8 cellular contexts compared by ENCODE assay signal in the genomic region with DNA sequence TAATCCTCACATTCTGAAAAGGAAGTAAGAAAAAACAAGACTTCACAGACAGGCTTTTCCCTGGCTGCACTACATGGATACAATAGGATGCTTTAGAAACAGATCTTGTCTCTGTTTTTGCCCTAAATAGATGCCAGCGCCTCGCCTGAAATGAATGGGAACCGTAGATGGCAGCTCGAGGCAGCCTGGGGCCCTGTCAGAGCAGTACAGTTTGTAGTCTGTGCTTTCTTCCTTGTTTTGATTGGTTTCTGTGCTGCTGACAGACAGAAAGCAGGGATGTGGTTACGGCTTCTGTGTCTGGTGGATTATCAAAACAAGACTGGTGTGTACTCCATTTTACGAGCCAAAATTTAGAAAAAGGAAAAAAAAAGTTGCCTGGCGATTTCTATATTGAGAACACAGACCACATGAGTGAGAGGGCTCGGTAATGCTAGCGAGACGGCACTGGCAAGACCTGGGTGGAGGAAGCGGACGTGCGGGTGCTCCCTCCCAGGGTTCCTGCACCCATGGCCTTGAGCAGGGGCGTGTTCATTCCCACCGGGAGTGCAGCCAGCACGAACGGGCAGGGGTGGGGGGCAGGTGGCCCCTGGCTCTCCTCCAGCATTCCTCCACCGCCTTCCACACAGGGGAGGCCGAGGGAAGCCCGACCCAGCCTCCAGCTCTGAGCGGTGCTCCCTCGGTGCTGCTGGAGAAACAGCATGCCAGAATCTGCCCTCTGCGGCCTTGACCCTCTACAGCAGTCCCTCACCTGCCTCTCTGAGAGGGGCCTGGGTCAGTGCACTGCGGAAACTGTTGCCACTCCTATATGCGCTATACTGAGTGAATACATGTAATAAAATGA.
DNase-seq lines count a peak whose midpoint lies in the region; FAIRE-seq and TF ChIP-seq lines count a peak whose summit lies in the region.

No MANE protein-coding gene starts in this region.

- peak overlapping the region; percentile 36 to 70 (median 68) for H3K4me3 Mint-ChIP-seq in nephron

- no peak for FAIRE-seq in urothelium cell line (lab: Jason Lieb, UNC)

- no peaks in the 10 kb centered on the region for H3K9me3 Mint-ChIP-seq in nephron

- TF ChIP-seq CTCF in GM10248 (IDR thresholded peaks at IDR 0.05; ENCODE audit: control extremely low read depth, extremely low read depth, low read depth, missing control alignments) (no peak), nephron (IDR thresholded peaks at IDR 0.05; ENCODE audit: unreplicated experiment in 3 of 3) (no peak)

- H3K27ac Mint-ChIP-seq in nephron, result peak overlapping the region; percentile 75 to 93 (median 88)

- peaks cover 3% of the 10 kb centered on the region for H3K27me3 Mint-ChIP-seq in nephron (ENCODE audit: low read depth)

- CTCF ChIA-PET in GM10248 (lab: Yijun Ruan, JAX), result interaction anchor here (0.9 to 1.2 kb wide), 3 partner anchors 9 to 218 kb away, joined by 3 read pairs; no protein-coding TSS in a partner anchor

- peak; percentile 67 for DNase-seq in GM10248 (ENCODE audit: extremely low spot score)
- peak; percentile 68 for DNase-seq in HCEC 1CT
- DNase-seq in MV-4-11 (lab: John Stamatoyannopoulos, UW), result peak; percentile 90
- peak; percentile 59 to 64 for DNase-seq in activated T-cell treated with anti-CD3 and anti-CD28 coated beads, Interleukin-2, amount 50 U/mL, for 48 hours
- DNase-seq in fibroblast of gingiva (ENCODE audit: low read depth), result peak; percentile 77
- peak; percentile 53 for DNase-seq in urothelium cell line (ENCODE audit: low spot score)
- DNase-seq in NCI-H2196 treated with DMSO at 0.1 percent for 48 hours (lab: John Stamatoyannopoulos, UW; ENCODE audit: unreplicated experiment), result no peak

- peaks cover 4% of the 10 kb centered on the region for H3K36me3 Mint-ChIP-seq in nephron (ENCODE audit: low read depth)

- POLR2A ChIA-PET in GM10248 (lab: Yijun Ruan, JAX), result no interaction called here

- peaks cover 54% of the 10 kb centered on the region for H3K4me1 Mint-ChIP-seq in nephron
